Comparison of ENCODE assay signal across 9 cellular contexts in the genomic region with DNA sequence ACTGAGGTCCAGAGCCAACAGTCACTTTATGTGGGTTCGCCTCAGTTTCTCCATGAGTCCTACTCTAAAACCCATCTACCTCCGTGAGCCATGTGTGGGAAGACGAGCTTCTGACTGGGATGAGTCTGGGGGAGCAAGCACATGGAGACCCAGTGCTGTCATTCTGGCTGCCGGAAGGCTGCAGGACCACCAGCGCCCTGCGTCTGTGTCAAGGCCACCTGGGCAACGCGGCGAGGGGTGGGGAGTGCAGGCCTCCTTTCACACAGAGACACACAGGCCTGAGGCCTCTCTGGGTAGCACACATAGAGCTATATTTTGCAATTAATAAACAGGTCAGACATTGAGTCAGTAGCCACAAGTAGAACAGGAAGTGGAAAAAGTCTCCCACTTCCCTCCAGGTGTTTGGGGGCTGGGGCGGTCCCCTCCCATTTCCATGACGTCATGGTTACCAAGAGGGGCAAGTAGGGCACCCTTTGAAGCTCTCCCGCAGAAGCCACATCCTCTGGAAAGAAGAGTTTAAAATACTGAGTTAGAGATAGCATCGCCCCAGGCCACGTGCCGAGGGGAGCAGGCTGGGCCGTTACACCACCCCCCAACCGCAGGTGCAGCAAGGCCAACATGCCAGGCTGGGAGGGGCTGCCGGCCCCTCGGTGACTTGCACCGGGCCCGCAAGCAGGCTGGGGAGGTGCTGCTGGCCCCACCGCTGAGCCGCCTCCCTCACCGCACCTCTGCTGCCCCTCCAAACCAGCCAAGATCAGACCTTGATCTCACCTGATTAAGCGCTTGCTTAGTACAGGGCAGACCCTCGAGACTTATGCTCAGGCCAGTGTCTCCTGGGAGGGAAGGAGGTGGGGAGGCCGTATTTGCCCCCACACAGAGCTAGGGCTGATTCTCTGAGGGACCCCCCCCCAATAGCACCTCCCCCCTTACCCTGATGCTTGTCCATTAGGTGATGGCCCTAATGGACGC. TPM values are rescaled to one million over a fixed set of nuclear protein-coding genes. Genes with fewer than 3 reads are reported as not detected.
A peak's percentile ranks its signal among the peaks of the same experiment; 100 is the strongest.
DNase-seq lines count a peak whose midpoint lies in the region; ATAC-seq, FAIRE-seq and TF ChIP-seq lines count a peak whose summit lies in the region.
"Had no signal": no experiment of that assay in that cellular context is flagged by ENCODE, and none has a peak within 500 bp of the region (broad histone marks: within the 10 kb centered on the region; RNA-seq: fewer than 3 reads in every experiment).

No MANE protein-coding gene starts in this region.

- peak; percentile 88 for DNase-seq in GM13977 (ENCODE audit: low spot score)
- peak; percentile 98 for DNase-seq in NK-92 treated with Interleukin-12 subunit alpha and Interleukin-12 subunit beta, amount 100 ng/mL, for 24 hours (lab: John Stamatoyannopoulos, UW)
- peak; percentile 94 for DNase-seq in activated CD8-positive, alpha-beta memory T cell treated with anti-CD3 and anti-CD28 coated beads, Interleukin-2, amount 50 U/mL, for 48 hours
- DNase-seq in esophagus muscularis mucosa (ENCODE audit: extremely low spot score), result no peak
- DNase-seq in progenitor cell of endocrine pancreas (ENCODE audit: low spot score, unreplicated experiment), result no peak
- DNase-seq in urothelium cell line (ENCODE audit: low spot score), result peak; percentile 85
- no peak for DNase-seq in NCI-H187 treated with DMSO at 0.1 percent for 48 hours (lab: John Stamatoyannopoulos, UW)

- no peaks in the 10 kb centered on the region for H3K9me3 Mint-ChIP-seq in progenitor cell of endocrine pancreas (ENCODE audit: low read depth)

- no peaks in the 10 kb centered on the region for H3K9me3 ChIP-seq in esophagus muscularis mucosa

- intact Hi-C loops in esophagus muscularis mucosa (cut with DNase I), result loop anchor here (5.0 to 10.0 kb wide), 4 partner anchors 96 to 298 kb away; no protein-coding TSS in a partner anchor

- H3K27ac Mint-ChIP-seq in progenitor cell of endocrine pancreas, result peak overlapping the region; percentile 95

- no peak for TF ChIP-seq POLR2A in esophagus muscularis mucosa (IDR thresholded peaks at IDR 0.05; ENCODE audit: low read depth)

- H3K36me3 ChIP-seq in esophagus muscularis mucosa, result no peaks in the 10 kb centered on the region

- H3K27ac ChIP-seq in esophagus muscularis mucosa (replicated peaks in 1 of 4), result peak overlapping the region; percentile 47 to 65 (median 55)

- no peak for TF ChIP-seq EP300 in esophagus muscularis mucosa (IDR thresholded peaks at IDR 0.05)

- peak; percentile 69 for ATAC-seq in HG02642 (IDR thresholded peaks at IDR 0.05; ENCODE audit: poor library complexity, unreplicated experiment)

- peaks cover 28 to 42% (median 34%) of the 10 kb centered on the region in 4 donors for H3K4me1 ChIP-seq in esophagus muscularis mucosa

- no peak overlapping the region for H3K4me3 Mint-ChIP-seq in progenitor cell of endocrine pancreas (ENCODE audit: low read depth)

- no peaks in the 10 kb centered on the region for H3K36me3 Mint-ChIP-seq in progenitor cell of endocrine pancreas (ENCODE audit: insufficient read depth)

- no peak for FAIRE-seq in urothelium cell line (lab: Jason Lieb, UNC)
- FAIRE-seq: colon had no signal

- H3K27me3 Mint-ChIP-seq in progenitor cell of endocrine pancreas, result peaks cover 3% of the 10 kb centered on the region

- H3K4me3 ChIP-seq in esophagus muscularis mucosa, result peak overlapping the region; percentile 39 to 56 (median 49)

- H3K27me3 ChIP-seq in esophagus muscularis mucosa, result no peaks in the 10 kb centered on the region

- in situ Hi-C loops in GM13977 (cut with MboI; ENCODE audit: low pct_unique_long_range_greater_than_20kb, low sequenced_read_pairs, unreplicated experiment), result no loop called here

- 64% methylated on average over 9 of the region's 28 CpGs for WGBS in esophagus muscularis mucosa

- TF ChIP-seq CTCF in GM13977 (IDR thresholded peaks at IDR 0.05; ENCODE audit: extremely low read depth, insufficient read depth, missing control alignments) (peak; percentile 14), esophagus muscularis mucosa (IDR thresholded peaks at IDR 0.05) (no peak), progenitor cell of endocrine pancreas (IDR thresholded peaks at IDR 0.05; ENCODE audit: unreplicated experiment) (no peak)

- H3K4me1 Mint-ChIP-seq in progenitor cell of endocrine pancreas (ENCODE audit: low read depth), result peaks cover 40% of the 10 kb centered on the region

RNA-seq across cellular contexts. Expression of gene DAD1, which starts 32.7 kb away (rescaled TPM):
- total RNA-seq in esophagus muscularis mucosa, result 100 to 1,000 TPM; 118 to 154 (median 131) TPM
- total RNA-seq in progenitor cell of endocrine pancreas, result 149 and 150 TPM in 2 replicates

RNA-seq across cellular contexts. Expression of gene ABHD4, which starts 41.8 kb away (rescaled TPM):
- total RNA-seq in esophagus muscularis mucosa, result 10 to 100 TPM; 18.7 to 42.3 (median 27.7) TPM
- 25.6 and 30.5 TPM in 2 replicates for total RNA-seq in progenitor cell of endocrine pancreas

Comparison
In these comparisons a context has a peak if more than half of its experiments do, and no peak if none do; other contexts are left out.
1. DNase-seq: peak in GM13977 (single experiment), NK-92 treated with Interleukin-12 subunit alpha and Interleukin-12 subunit beta, amount 100 ng/mL, for 24 hours (single experiment), activated CD8-positive, alpha-beta memory T cell treated with anti-CD3 and anti-CD28 coated beads, Interleukin-2, amount 50 U/mL, for 48 hours (single experiment) and urothelium cell line (single experiment); none in esophagus muscularis mucosa (single experiment), progenitor cell of endocrine pancreas (single experiment) and NCI-H187 treated with DMSO at 0.1 percent for 48 hours (single experiment).